ENCODE assay signal across 1 cellular context in genomic region chr15:41661529-41662225, GRCh38.
A peak's percentile ranks its signal among the peaks of the same experiment; 100 is the strongest.
TF ChIP-seq lines count a peak whose summit lies in the region.

No MANE protein-coding gene starts in this region.

TF ChIP-seq in K562, 482 proteins besides CTCF, POLR2A, EP300 and RAD21 (continued from another document and continues in another):
- peak; percentile 24; the same call in 1 of the 2 replicates for TF ChIP-seq XRCC5 (IDR thresholded peaks at IDR 0.05; ENCODE audit: low read depth, low read length)
- TF ChIP-seq IRF1 (CRISPR knock-in tag; IDR thresholded peaks at IDR 0.05; ENCODE audit: borderline replicate concordance): peak; percentile 40; the same call in 1 of the 2 replicates
- peak; percentile 65 for TF ChIP-seq ZNF263 (CRISPR knock-in tag; IDR thresholded peaks at IDR 0.05; ENCODE audit: borderline replicate concordance)
- TF ChIP-seq RAD51 (IDR thresholded peaks at IDR 0.05; ENCODE audit: borderline replicate concordance, low read depth): peak; percentile 95
- TF ChIP-seq ETV1 (tag; conservative IDR thresholded peaks at IDR 0.05; ENCODE audit: low read depth): peak; percentile 89
- no peak for TF ChIP-seq ZNF165 (CRISPR knock-in tag; IDR thresholded peaks at IDR 0.05; ENCODE audit: borderline replicate concordance)
- no peak for TF ChIP-seq ZBTB8A (IDR thresholded peaks at IDR 0.05; ENCODE audit: partially characterized antibody)
- peak; percentile 24 for TF ChIP-seq BRD9 (IDR thresholded peaks at IDR 0.05; ENCODE audit: low read depth, partially characterized antibody)
- TF ChIP-seq SMARCA5 (IDR thresholded peaks at IDR 0.05): no peak
- TF ChIP-seq POLR2AphosphoS5 (IDR thresholded peaks at IDR 0.05; ENCODE audit: control insufficient read depth, insufficient read depth, low read depth, low read length): 0 out of 2 replicates have a peak, but pooled peaks have one; percentile 42
- TF ChIP-seq GATA2 (CRISPR knock-in tag; IDR thresholded peaks at IDR 0.05): no peak
- TF ChIP-seq TARDBP (IDR thresholded peaks at IDR 0.05): 0 out of 2 replicates have a peak, but pooled peaks have one; percentile 31
- peak; percentile 75 for TF ChIP-seq POLR2G (IDR thresholded peaks at IDR 0.05; ENCODE audit: low read depth, low read length)
- 0 out of 4 replicates have a peak, but pooled peaks of 1 of the 2 experiments have one; percentile 50 for TF ChIP-seq UBTF (IDR thresholded peaks at IDR 0.05; ENCODE audit: borderline replicate concordance in 1 of 2, low read depth in 2 of 2, low read length in 2 of 2)
- 0 out of 2 replicates have a peak, but pooled peaks have one; percentile 23 for TF ChIP-seq ZNF224 (CRISPR knock-in tag; IDR thresholded peaks at IDR 0.05)
- peak; percentile 60; the same call in 1 of the 2 replicates for TF ChIP-seq CC2D1A (IDR thresholded peaks at IDR 0.05)
- 0 out of 2 replicates have a peak, but pooled peaks have one; percentile 17 for TF ChIP-seq TRIM28 (IDR thresholded peaks at IDR 0.05)
- no peak for TF ChIP-seq SAFB2 (IDR thresholded peaks at IDR 0.05; ENCODE audit: borderline replicate concordance, low read depth, low read length, severe bottlenecking)
- peak; percentile 66 for TF ChIP-seq FOXP1 (CRISPR knock-in tag; IDR thresholded peaks at IDR 0.05)
- TF ChIP-seq TEAD1 (CRISPR knock-in tag; IDR thresholded peaks at IDR 0.05): peak in 1 of 2 experiments; percentile 62; a peak in 1 of 4 replicates
- TF ChIP-seq XRCC3 (IDR thresholded peaks at IDR 0.05): no peak
- no peak for TF ChIP-seq RB1 (IDR thresholded peaks at IDR 0.05; ENCODE audit: low read depth)
- peak in 2 of 3 experiments; percentile 44 to 69 for TF ChIP-seq YY1 (IDR thresholded peaks at IDR 0.05; ENCODE audit: borderline replicate concordance in 1 of 3, control insufficient read depth in 1 of 3, extremely low read depth in 1 of 3, insufficient read depth in 3 of 3, insufficient read length in 1 of 3, insufficient replicate concordance in 2 of 3, low read depth in 1 of 3, low read length in 2 of 3)
- no peak for TF ChIP-seq KLF16 (IDR thresholded peaks at IDR 0.05)
- TF ChIP-seq ZBTB12 (CRISPR knock-in tag; IDR thresholded peaks at IDR 0.05): no peak
- no peak for TF ChIP-seq RUNX1 (IDR thresholded peaks at IDR 0.05; ENCODE audit: low read depth)
- TF ChIP-seq TEAD4 (IDR thresholded peaks at IDR 0.05; ENCODE audit: low read length): no peak; the same call in none of the 2 replicates
- TF ChIP-seq TEAD4 (CRISPR knock-in tag; IDR thresholded peaks at IDR 0.05; ENCODE audit: borderline replicate concordance): peak; percentile 57; the same call in 1 of the 2 replicates
- no peak for TF ChIP-seq NELFE (IDR thresholded peaks at IDR 0.05; ENCODE audit: insufficient read depth, insufficient read length)
- TF ChIP-seq ZBTB7A (IDR thresholded peaks at IDR 0.05; ENCODE audit: borderline replicate concordance, control insufficient read depth, low read depth, low read length): peak; percentile 30; the same call in 1 of the 2 replicates
- no peak for TF ChIP-seq PBX2 (CRISPR knock-in tag; IDR thresholded peaks at IDR 0.05; ENCODE audit: low read depth)
- TF ChIP-seq PBX2 (tag; conservative IDR thresholded peaks at IDR 0.05; ENCODE audit: low read depth): no peak
- TF ChIP-seq GABPB1 (CRISPR knock-in tag; IDR thresholded peaks at IDR 0.05): peak; percentile 67; the same call in 1 of the 2 replicates
- TF ChIP-seq RBM22 (IDR thresholded peaks at IDR 0.05; ENCODE audit: low read depth, low read length, poor library complexity, severe bottlenecking): no peak
- TF ChIP-seq CHD2 (IDR thresholded peaks at IDR 0.05; ENCODE audit: low read depth, low read length): peak; percentile 28; the same call in 1 of the 2 replicates
- TF ChIP-seq XRCC4 (IDR thresholded peaks at IDR 0.05; ENCODE audit: extremely low read depth, insufficient read depth, insufficient read length): no peak
- TF ChIP-seq DMBX1 (CRISPR knock-in tag; IDR thresholded peaks at IDR 0.05; ENCODE audit: borderline replicate concordance): peak; percentile 12; the same call in 1 of the 2 replicates
- 0 out of 2 replicates have a peak, but pooled peaks have one; percentile 32 for TF ChIP-seq SMAD4 (CRISPR knock-in tag; conservative IDR thresholded peaks at IDR 0.05)
- TF ChIP-seq MIER1 (IDR thresholded peaks at IDR 0.05; ENCODE audit: low read depth): no peak
- 0 out of 2 replicates have a peak, but pooled peaks have one; percentile 60 for TF ChIP-seq ZBTB1 (CRISPR knock-in tag; IDR thresholded peaks at IDR 0.05; ENCODE audit: borderline replicate concordance, low read depth)
- TF ChIP-seq ZBTB33 (CRISPR knock-in tag; IDR thresholded peaks at IDR 0.05): no peak
- TF ChIP-seq ZNF232 (CRISPR knock-in tag; IDR thresholded peaks at IDR 0.05): peak; percentile 83
- peak; percentile 96 to 98 for TF ChIP-seq MNT (conservative IDR thresholded peaks at IDR 0.05)
- peak; percentile 98 for TF ChIP-seq TFAP4 (CRISPR knock-in tag; IDR thresholded peaks at IDR 0.05; ENCODE audit: borderline replicate concordance)
- TF ChIP-seq NR2C1 (IDR thresholded peaks at IDR 0.05): peak; percentile 86
- TF ChIP-seq NR2C1 (tag; IDR thresholded peaks at IDR 0.05): peak; percentile 88
- 0 out of 2 replicates have a peak, but pooled peaks have one; percentile 46 for TF ChIP-seq MTA3 (IDR thresholded peaks at IDR 0.05; ENCODE audit: borderline replicate concordance)
- no peak for TF ChIP-seq ZNF347 (CRISPR knock-in tag; IDR thresholded peaks at IDR 0.05; ENCODE audit: low read depth)
- peak in 1 of 2 experiments; percentile 97; a peak in 2 of 4 replicates for TF ChIP-seq HDAC1 (IDR thresholded peaks at IDR 0.05)
- no peak for TF ChIP-seq ZFPM2 (CRISPR knock-in tag; IDR thresholded peaks at IDR 0.05)
- TF ChIP-seq ATF1 (CRISPR knock-in tag; IDR thresholded peaks at IDR 0.05): no peak
- TF ChIP-seq ATF1 (tag; IDR thresholded peaks at IDR 0.05): peak; percentile 69
- 0 out of 2 replicates have a peak, but pooled peaks have one; percentile 3 for TF ChIP-seq POLR2H (tag; IDR thresholded peaks at IDR 0.05; ENCODE audit: low read depth)
